25 cellular contexts compared by ENCODE assay signal in the genomic region with DNA sequence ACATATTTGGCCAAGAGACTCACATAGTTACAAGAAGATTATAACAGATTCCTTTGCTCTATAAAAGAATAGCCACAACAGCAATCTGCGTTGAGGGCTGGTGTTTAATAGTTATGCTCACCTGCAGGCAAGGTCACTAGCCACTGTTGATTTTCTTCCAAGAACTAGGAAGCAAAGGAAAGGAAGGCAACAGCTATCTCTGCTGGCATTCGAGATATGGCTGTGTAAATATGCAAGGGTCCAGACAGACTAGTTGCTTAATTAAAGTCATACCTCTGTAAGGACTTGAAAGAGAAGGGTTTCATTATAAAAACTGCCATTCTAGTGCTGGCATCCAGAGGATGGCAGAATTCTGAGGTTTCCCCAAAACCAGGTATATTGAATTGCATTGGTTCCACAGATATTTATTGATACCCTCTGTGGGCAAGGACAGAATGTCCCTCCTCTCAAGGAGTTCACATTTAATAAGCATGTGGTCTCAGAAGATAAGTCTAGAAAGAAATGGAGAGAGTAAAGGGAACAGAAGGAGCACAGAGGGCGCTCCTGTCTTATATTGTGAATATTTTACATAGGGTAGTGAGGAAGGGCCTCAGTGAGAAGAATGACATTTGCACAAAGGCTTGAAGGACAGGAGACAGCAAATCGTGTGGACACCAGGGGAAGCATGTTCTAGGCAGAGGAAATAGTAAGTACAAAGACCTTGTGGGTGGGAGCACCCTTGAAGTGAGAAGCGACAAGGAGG. TPM values are rescaled to one million over a fixed set of nuclear protein-coding genes. Genes with fewer than 3 reads are reported as not detected.
DNase-seq lines count a peak whose midpoint lies in the region; ATAC-seq, FAIRE-seq and TF ChIP-seq lines count a peak whose summit lies in the region.
"Had no signal": no experiment of that assay in that cellular context is flagged by ENCODE, and none has a peak within 500 bp of the region (broad histone marks: within the 10 kb centered on the region; RNA-seq: fewer than 3 reads in every experiment).

No MANE protein-coding gene starts in this region.

- H3K9ac ChIP-seq in HepG2 (ENCODE audit: insufficient read depth, low read depth, low read length) (no peak overlapping the region), K562 (ENCODE audit: insufficient read depth in 1 of 2, low read depth in 2 of 2, low read length in 2 of 2) (no peak overlapping the region), mesendoderm (ENCODE audit: low read length) (no peak overlapping the region)

- H2AFZ ChIP-seq in HepG2 (ENCODE audit: low read length) (no peak overlapping the region), K562 (ENCODE audit: low read depth, low read length) (no peak overlapping the region)

- H4K20me1 ChIP-seq in HepG2 (ENCODE audit: insufficient read depth, low read length) (no peaks in the 10 kb centered on the region), K562 (replicated peaks; ENCODE audit: control insufficient read depth, insufficient read depth, low read length) (peaks cover 6% of the 10 kb centered on the region; the same call in 1 of the 2 replicates)
- H4K20me1 ChIP-seq: BLaER1 had no signal

- H4K5ac ChIP-seq in mesendoderm (ENCODE audit: low read length): no peak overlapping the region

- no peak overlapping the region for H2BK15ac ChIP-seq in mesendoderm (replicated peaks; ENCODE audit: low read depth)

- H3K79me2 ChIP-seq in HepG2 (ENCODE audit: insufficient read depth, low read length) (peaks cover 3% of the 10 kb centered on the region), K562 (ENCODE audit: control insufficient read depth, insufficient read depth, low read length) (no peaks in the 10 kb centered on the region), mesendoderm (ENCODE audit: control insufficient read depth, insufficient read depth, low read length) (no peaks in the 10 kb centered on the region)

- no peak overlapping the region for H4K8ac ChIP-seq in mesendoderm (ENCODE audit: low read depth, low read length)

- peaks cover 11% of the 10 kb centered on the region for H3K27me3 Mint-ChIP-seq in activated T-cell treated with anti-CD3 and anti-CD28 coated beads, Interleukin-2, amount 50 U/mL, for 24 hours

- no peaks in the 10 kb centered on the region for H3K36me3 Mint-ChIP-seq in activated T-cell treated with anti-CD3 and anti-CD28 coated beads, Interleukin-2, amount 50 U/mL, for 24 hours (ENCODE audit: low read depth)

- POLR2A ChIA-PET in HepG2 (lab: Yijun Ruan, JAX) (no interaction called here), K562 (lab: Yijun Ruan, JAX) (interaction anchor here (0.6 to 1.1 kb wide), 2 partner anchors 12 to 30 kb away, joined by 3 to 4 read pairs; no protein-coding TSS in a partner anchor)

- H3K9me3 ChIP-seq in HepG2 (ENCODE audit: low read length) (no peaks in the 10 kb centered on the region), right lobe of liver (no peaks in the 10 kb centered on the region), K562 (replicated peaks; ENCODE audit: control insufficient read depth, insufficient read depth, low read depth, low read length) (no peaks in the 10 kb centered on the region)
- H3K9me3 ChIP-seq: BLaER1, HAP-1 had no signal

- ATAC-seq in HepG2 (no peak), right lobe of liver (no peak), K562 (peak; percentile 84), HG02759 (IDR thresholded peaks at IDR 0.05; ENCODE audit: unreplicated experiment) (no peak)

- H3K4ac ChIP-seq in mesendoderm (ENCODE audit: low read depth, low read length): no peak overlapping the region

- H3K27ac ChIP-seq in HepG2 (ENCODE audit: extremely low read length, insufficient read depth, low read length) (no peak overlapping the region), right lobe of liver (no peak overlapping the region), K562 (ENCODE audit: extremely low read depth, low read depth, low read length) (no peak overlapping the region), mesendoderm (ENCODE audit: low read depth, low read length) (no peak overlapping the region)
- H3K27ac ChIP-seq: BLaER1, RWPE1 had no signal

- H3K4me1 ChIP-seq in HepG2 (ENCODE audit: insufficient read depth, low read length) (peaks cover 41% of the 10 kb centered on the region), right lobe of liver (peaks cover 0 to under 1% (median 0%) of the 10 kb centered on the region in 4 donors), K562 (replicated peaks in 1 of 2; ENCODE audit: control insufficient read depth in 2 of 2, insufficient read depth in 2 of 2, low read length in 2 of 2) (peaks cover under 1 to 3% of the 10 kb centered on the region in 2 experiments; a peak in 4 of 5 replicates), mesendoderm (ENCODE audit: control insufficient read depth, low read depth, low read length) (no peaks in the 10 kb centered on the region)
- H3K4me1 ChIP-seq: HAP-1 had no signal

- CTCF ChIA-PET in HepG2 (lab: Yijun Ruan, JAX; ENCODE audit: low intra/inter-chr PET ratio, low total read pairs) (interaction anchor here (0.7 kb wide), 1 partner anchor 15 kb away, joined by 3 read pairs; no protein-coding TSS in a partner anchor), K562 (lab: Yijun Ruan, JAX; ENCODE audit: low intra/inter-chr PET ratio) (interaction anchor here (0.5 to 1.6 kb wide), 5 partner anchors 48 to 424 kb away, joined by 3 to 5 read pairs (median 4); no protein-coding TSS in a partner anchor)

- H2BK5ac ChIP-seq in mesendoderm (ENCODE audit: low read length): no peak overlapping the region

- TF ChIP-seq POLR2A in HepG2 (IDR thresholded peaks at IDR 0.05; ENCODE audit: insufficient read depth in 1 of 2, low read depth in 2 of 2, low read length in 2 of 2) (no peak), right lobe of liver (IDR thresholded peaks at IDR 0.05) (no peak), K562 (conservative IDR thresholded peaks at IDR 0.05) (no peak)

- no peak overlapping the region for H3K4me3 ChIP-seq in HepG2 (replicated peaks in 1 of 3; ENCODE audit: insufficient read depth in 1 of 3, low read depth in 2 of 3, low read length in 3 of 3)
- H3K4me3 ChIP-seq in right lobe of liver: no peak overlapping the region
- H3K4me3 ChIP-seq in K562: no peak overlapping the region
- H3K4me3 ChIP-seq in mesendoderm (ENCODE audit: low read length): no peak overlapping the region
- H3K4me3 ChIP-seq: GM12878, HAP-1 had no signal

- peaks cover 6% of the 10 kb centered on the region for H3K4me1 Mint-ChIP-seq in activated T-cell treated with anti-CD3 and anti-CD28 coated beads, Interleukin-2, amount 50 U/mL, for 24 hours (ENCODE audit: low read depth)

- no peak overlapping the region for H3K23ac ChIP-seq in mesendoderm (ENCODE audit: low read length)

- no peak overlapping the region for H3K27ac Mint-ChIP-seq in activated T-cell treated with anti-CD3 and anti-CD28 coated beads, Interleukin-2, amount 50 U/mL, for 24 hours
- H3K27ac Mint-ChIP-seq: CD4-positive, alpha-beta T cell had no signal

- no peaks in the 10 kb centered on the region for H3K79me1 ChIP-seq in mesendoderm (ENCODE audit: low read length)

- H3K56ac ChIP-seq in mesendoderm (ENCODE audit: low read length): no peak overlapping the region

- H3K9me3 Mint-ChIP-seq in activated T-cell treated with anti-CD3 and anti-CD28 coated beads, Interleukin-2, amount 50 U/mL, for 24 hours: no peaks in the 10 kb centered on the region
- H3K9me3 Mint-ChIP-seq: CD4-positive, alpha-beta T cell had no signal

- H3K27me3 ChIP-seq in HepG2 (ENCODE audit: control insufficient read depth in 1 of 2, insufficient read depth in 2 of 2, low read length in 2 of 2) (no peaks in the 10 kb centered on the region; a peak in 1 of 5 replicates), right lobe of liver (no peaks in the 10 kb centered on the region), K562 (ENCODE audit: control insufficient read depth in 2 of 2, insufficient read depth in 2 of 2, low read length in 2 of 2) (peaks cover 31% of the 10 kb centered on the region in 2 experiments), mesendoderm (ENCODE audit: insufficient read depth, low read length, poor library complexity) (peaks cover 4% of the 10 kb centered on the region)

- TF ChIP-seq EP300 in HepG2 (IDR thresholded peaks at IDR 0.05; ENCODE audit: low read depth in 2 of 2, low read length in 2 of 2) (no peak), HepG2 (CRISPR knock-in tag; IDR thresholded peaks at IDR 0.05; ENCODE audit: borderline replicate concordance) (no peak), K562 (IDR thresholded peaks at IDR 0.05; ENCODE audit: low read length) (no peak; the same call in 1 of the 2 replicates)

- FAIRE-seq in HepG2 (lab: Jason Lieb, UNC) (peak; percentile 28), K562 (lab: Jason Lieb, UNC) (peak; percentile 6)
- FAIRE-seq: GM12878 had no signal

- H3K4me2 ChIP-seq in HepG2 (ENCODE audit: low read depth, low read length) (no peak overlapping the region), K562 (ENCODE audit: insufficient read depth, low read length) (no peak overlapping the region), mesendoderm (ENCODE audit: low read length) (no peak overlapping the region)

- intact Hi-C loops in HepG2 (cut with micrococcal nuclease; ENCODE audit: unreplicated experiment) (no loop called here), right lobe of liver (cut with DNase I) (no loop called here), K562 (cut with micrococcal nuclease) (loop anchor here (2.0 to 5.0 kb wide), 2 partner anchors 15 to 119 kb away; no protein-coding TSS in a partner anchor)

- H2AK5ac ChIP-seq in mesendoderm (ENCODE audit: low read length): no peak overlapping the region

- in situ Hi-C loops in HepG2 (cut with HindIII; ENCODE audit: extremely low pct_ligation_motif_present, low pct_unique_long_range_greater_than_20kb): no loop called here
- in situ Hi-C loops in K562 (cut with MboI): no loop called here

- H3K9me1 ChIP-seq in K562 (ENCODE audit: control insufficient read depth, insufficient read depth, low read length): no peaks in the 10 kb centered on the region

- WGBS in HepG2 (ENCODE audit: low lambda C conversion rate): 54% methylated on average over 5 of the region's 5 CpGs
- WGBS in right lobe of liver (ENCODE audit: insufficient coverage, low coverage, low lambda C conversion rate, missing lambda C conversion rate): 61% methylated on average over 4 of the region's 5 CpGs
- WGBS in K562 (ENCODE audit: insufficient coverage, low coverage, missing lambda C conversion rate): 6% methylated on average over 5 of the region's 5 CpGs
- WGBS in mesendoderm (ENCODE audit: extremely low coverage, insufficient coverage, low lambda C conversion rate): no CpG with 5 or more reads among the region's 5 CpGs

- H3K4me3 Mint-ChIP-seq in activated T-cell treated with anti-CD3 and anti-CD28 coated beads, Interleukin-2, amount 50 U/mL, for 24 hours: no peak overlapping the region
- H3K4me3 Mint-ChIP-seq: CD4-positive, alpha-beta T cell had no signal

- TF ChIP-seq CTCF in HepG2 (CRISPR knock-in tag; IDR thresholded peaks at IDR 0.05) (no peak), right lobe of liver (IDR thresholded peaks at IDR 0.05) (no peak), K562 (IDR thresholded peaks at IDR 0.05 in 2 of 3, conservative IDR thresholded peaks at IDR 0.05 in 1 of 3; ENCODE audit: insufficient read depth in 2 of 3, low read depth in 1 of 3, low read length in 3 of 3) (peak; percentile 30 to 69 (median 45); a peak in 3 of 6 replicates)

- TF ChIP-seq RAD21 in HepG2 (CRISPR knock-in tag; IDR thresholded peaks at IDR 0.05): no peak
- TF ChIP-seq RAD21 in K562 (CRISPR knock-in tag; conservative IDR thresholded peaks at IDR 0.05 in 1 of 2, IDR thresholded peaks at IDR 0.05 in 1 of 2): peak; percentile 33 to 65

- DNase-seq in HepG2 (ENCODE audit: low spot score) (no peak), right lobe of liver (no peak), OCI-M1 (lab: John Stamatoyannopoulos, UW) (peak; percentile 78), K562 (ENCODE audit: extremely low read depth in 1 of 4, low spot score in 3 of 4) (peak in 3 of 4 experiments; percentile 27 to 39 (median 30)), mesendoderm (no peak)
- no peak for DNase-seq in activated T-cell treated with anti-CD3 and anti-CD28 coated beads, Interleukin-2, amount 50 U/mL, for 24 hours
- no peak for DNase-seq in activated CD4-positive, alpha-beta T cell treated with anti-CD3 and anti-CD28 coated beads, Interleukin-2, amount 50 U/mL, for 48 hours
- DNase-seq: 8988T; CD4-positive, alpha-beta T cell; DMS53; EL; GDM1; GOT3; NCI-H1105; NCI-H146; NCI-H1930; NCI-H446; NCI-H524 treated with DMSO at 0.1 percent for 48 hours; NCI-H774; SHP77 had no signal

- H2BK120ac ChIP-seq in mesendoderm (ENCODE audit: low read depth, low read length): no peak overlapping the region

- H3K36me3 ChIP-seq in HepG2 (replicated peaks in 1 of 2; ENCODE audit: control insufficient read depth in 1 of 2, insufficient read depth in 2 of 2, low read length in 2 of 2): no peaks in the 10 kb centered on the region
- no peaks in the 10 kb centered on the region for H3K36me3 ChIP-seq in right lobe of liver
- H3K36me3 ChIP-seq in K562 (ENCODE audit: control insufficient read depth, insufficient read depth, low read length): no peaks in the 10 kb centered on the region
- no peaks in the 10 kb centered on the region for H3K36me3 ChIP-seq in mesendoderm (ENCODE audit: control insufficient read depth, insufficient read depth, low read length)
- H3K36me3 ChIP-seq: BLaER1, HAP-1 had no signal

- no TSS peak for BruUV-seq in HepG2 (replicated peaks; lab: Mats Ljungman, UMichigan)
- no TSS peak for BruUV-seq in K562 (replicated peaks; lab: Mats Ljungman, UMichigan)

- no peak overlapping the region for H3K18ac ChIP-seq in mesendoderm (ENCODE audit: low read length)

RNA-seq across cellular contexts. Expression of a gene that starts 23.6 kb away (rescaled TPM):
- 10.8 and 11.4 TPM in 2 replicates for total RNA-seq in HepG2 (2016; rRNA removed; fragmentation: Illumina TruSeq; extraction: Trizol)
- 0.40 and 1.1 TPM in 2 replicates for total RNA-seq in HepG2 (2016; cell fraction: cytosol; rRNA removed; fragmentation: Illumina TruSeq; extraction: Trizol; ENCODE audit: low read depth)
- total RNA-seq in HepG2 (2016; cell fraction: insoluble cytoplasmic fraction; rRNA removed; fragmentation: Illumina TruSeq; extraction: Trizol): 7.3 and 13.7 TPM in 2 replicates
- 3.9 and 4.0 TPM in 2 replicates for total RNA-seq in HepG2 (2016; cell fraction: membrane; rRNA removed; fragmentation: Illumina TruSeq; extraction: Trizol)
- 16.8 and 17.2 TPM in 2 replicates for total RNA-seq in HepG2 (2016; cell fraction: nucleus; rRNA removed; fragmentation: Illumina TruSeq; extraction: Trizol)
- 5.3 and 6.4 TPM in 2 replicates for polyA plus RNA-seq in HepG2 (2011; rRNA removed)
- 2.2 TPM in 2 replicates for polyA plus RNA-seq in HepG2 (2011; cell fraction: cytosol; rRNA removed)
- polyA plus RNA-seq in HepG2 (2011; cell fraction: nucleus; rRNA removed): 18.8 and 20.9 TPM in 2 replicates
- polyA plus RNA-seq in HepG2 (2012): 6.1 and 6.4 TPM in 2 replicates
- polyA plus RNA-seq in HepG2 (2016; cell fraction: cytosol; fragmentation: Illumina TruSeq; extraction: Trizol; ENCODE audit: low read depth): 0.33 and 0.35 TPM in 2 replicates
- 5.7 and 9.8 TPM in 2 replicates for polyA plus RNA-seq in HepG2 (2016; cell fraction: insoluble cytoplasmic fraction; fragmentation: Illumina TruSeq; extraction: Trizol; ENCODE audit: low read depth)
- 1.2 and 1.6 TPM in 2 replicates for polyA plus RNA-seq in HepG2 (2016; cell fraction: membrane; fragmentation: Illumina TruSeq; extraction: Trizol; ENCODE audit: low read depth)
- 24.1 and 24.3 TPM in 2 replicates for polyA plus RNA-seq in HepG2 (2016; cell fraction: nucleus; fragmentation: Illumina TruSeq; extraction: Trizol; ENCODE audit: insufficient read depth, low read depth)
- 5.2 and 11.2 TPM in 2 replicates for polyA minus RNA-seq in HepG2 (2011; rRNA and poly(A)+ RNA removed; ENCODE audit: low replicate concordance)
- polyA minus RNA-seq in HepG2 (2011; cell fraction: cytosol; rRNA and poly(A)+ RNA removed): 3.2 and 7.6 TPM in 2 replicates
- 11.1 and 11.8 TPM in 2 replicates for polyA minus RNA-seq in HepG2 (2011; cell fraction: nucleus; rRNA and poly(A)+ RNA removed)
- total RNA-seq in right lobe of liver: 10 to 100 TPM; 16.6 to 31.1 (median 22.1) TPM
- 0.09 and 0.14 TPM in 2 replicates for total RNA-seq in K562 (2011; cell fraction: chromatin; rRNA removed; ENCODE audit: low replicate concordance)
- total RNA-seq in K562 (2011; cell fraction: nucleolus; rRNA removed): 0.17 TPM in 1 of 2 replicates, not detected in the other
- total RNA-seq in K562 (2011; cell fraction: nucleoplasm; rRNA removed): 0.15 TPM in 1 of 2 replicates, not detected in the other
- not detected in 2 replicates for total RNA-seq in K562 (2014; rRNA removed)
- total RNA-seq in K562 (2014; rRNA removed; fragmentation: Illumina TruSeq; extraction: Trizol): not detected in 2 replicates
- 0.04 and 0.34 TPM in 2 replicates for total RNA-seq in K562 (2015; rRNA removed; fragmentation: Illumina TruSeq; extraction: Trizol)
- total RNA-seq in K562 (2021): 0.29 and 0.33 TPM in 2 replicates
- polyA plus RNA-seq in K562 (2011; rRNA removed): 0.01 TPM in 2 replicates
- 0.01 TPM in 1 of 2 replicates, not detected in the other for polyA plus RNA-seq in K562 (2011; cell fraction: cytosol; rRNA removed)
- polyA plus RNA-seq in K562 (2011; cell fraction: nucleus; rRNA removed): 0.06 and 0.24 TPM in 2 replicates
- polyA plus RNA-seq in K562 (2012): 0.21 and 0.35 TPM in 2 replicates
- polyA plus RNA-seq in K562 (2014; fragmentation: Illumina TruSeq; extraction: Trizol): not detected in 2 replicates
- polyA plus RNA-seq in K562 (2014; fragmentation: Nextera tagmentation; extraction: Ambion mirVana): under 1 TPM in 1 of 2 experiments, not detected in 1; under 0.01 TPM
- polyA plus RNA-seq in K562 (2014; rRNA removed): 0.01 TPM in 1 of 2 replicates, not detected in the other
- 0.04 and 0.06 TPM in 2 replicates for polyA minus RNA-seq in K562 (2011; rRNA and poly(A)+ RNA removed)
- polyA minus RNA-seq in K562 (2011; cell fraction: cytosol; rRNA and poly(A)+ RNA removed): not detected in 2 replicates
- polyA minus RNA-seq in K562 (2011; cell fraction: nucleus; rRNA and poly(A)+ RNA removed): under 0.01 and 0.11 TPM in 2 replicates
- 1.3 TPM for polyA plus RNA-seq in mesendoderm (2013, experiment 1 of 2)
- polyA plus RNA-seq in mesendoderm (2013, experiment 2 of 2): 1.2 TPM

RNA-seq across cellular contexts. Expression of a gene that starts 28.3 kb away (rescaled TPM):
- total RNA-seq in HepG2 (2016; rRNA removed; fragmentation: Illumina TruSeq; extraction: Trizol): 20.1 and 23.8 TPM in 2 replicates
- 2.1 and 2.7 TPM in 2 replicates for total RNA-seq in HepG2 (2016; cell fraction: cytosol; rRNA removed; fragmentation: Illumina TruSeq; extraction: Trizol; ENCODE audit: low read depth)
- total RNA-seq in HepG2 (2016; cell fraction: insoluble cytoplasmic fraction; rRNA removed; fragmentation: Illumina TruSeq; extraction: Trizol): 19.9 and 23.3 TPM in 2 replicates
- total RNA-seq in HepG2 (2016; cell fraction: membrane; rRNA removed; fragmentation: Illumina TruSeq; extraction: Trizol): 9.2 and 10.4 TPM in 2 replicates
- 29.0 and 33.5 TPM in 2 replicates for total RNA-seq in HepG2 (2016; cell fraction: nucleus; rRNA removed; fragmentation: Illumina TruSeq; extraction: Trizol)
- polyA plus RNA-seq in HepG2 (2011; rRNA removed): 12.7 and 13.4 TPM in 2 replicates
- 9.5 and 11.8 TPM in 2 replicates for polyA plus RNA-seq in HepG2 (2011; cell fraction: cytosol; rRNA removed)
- 12.8 and 14.2 TPM in 2 replicates for polyA plus RNA-seq in HepG2 (2011; cell fraction: nucleus; rRNA removed)
- 13.8 and 16.0 TPM in 2 replicates for polyA plus RNA-seq in HepG2 (2012)
- 1.2 and 1.4 TPM in 2 replicates for polyA plus RNA-seq in HepG2 (2016; cell fraction: cytosol; fragmentation: Illumina TruSeq; extraction: Trizol; ENCODE audit: low read depth)
- 15.8 and 16.0 TPM in 2 replicates for polyA plus RNA-seq in HepG2 (2016; cell fraction: insoluble cytoplasmic fraction; fragmentation: Illumina TruSeq; extraction: Trizol; ENCODE audit: low read depth)
- polyA plus RNA-seq in HepG2 (2016; cell fraction: membrane; fragmentation: Illumina TruSeq; extraction: Trizol; ENCODE audit: low read depth): 3.3 and 3.6 TPM in 2 replicates
- polyA plus RNA-seq in HepG2 (2016; cell fraction: nucleus; fragmentation: Illumina TruSeq; extraction: Trizol; ENCODE audit: insufficient read depth, low read depth): 30.8 and 34.1 TPM in 2 replicates
- polyA minus RNA-seq in HepG2 (2011; rRNA and poly(A)+ RNA removed; ENCODE audit: low replicate concordance): 29.5 and 115 TPM in 2 replicates
- 25.9 and 34.1 TPM in 2 replicates for polyA minus RNA-seq in HepG2 (2011; cell fraction: cytosol; rRNA and poly(A)+ RNA removed)
- polyA minus RNA-seq in HepG2 (2011; cell fraction: nucleus; rRNA and poly(A)+ RNA removed): 43.4 and 52.2 TPM in 2 replicates
- 10 to 100 TPM; 28.6 to 43.6 (median 34.3) TPM for total RNA-seq in right lobe of liver
- 89.5 and 106 TPM in 2 replicates for total RNA-seq in K562 (2011; cell fraction: chromatin; rRNA removed; ENCODE audit: low replicate concordance)
- 92.1 and 92.6 TPM in 2 replicates for total RNA-seq in K562 (2011; cell fraction: nucleolus; rRNA removed)
- total RNA-seq in K562 (2011; cell fraction: nucleoplasm; rRNA removed): 106 and 121 TPM in 2 replicates
- total RNA-seq in K562 (2014; rRNA removed): 30.8 and 32.3 TPM in 2 replicates
- total RNA-seq in K562 (2014; rRNA removed; fragmentation: Illumina TruSeq; extraction: Trizol): 42.2 and 45.5 TPM in 2 replicates
- 30.6 and 32.4 TPM in 2 replicates for total RNA-seq in K562 (2015; rRNA removed; fragmentation: Illumina TruSeq; extraction: Trizol)
- 46.5 and 48.1 TPM in 2 replicates for total RNA-seq in K562 (2021)
- polyA plus RNA-seq in K562 (2011; rRNA removed): 24.6 and 27.0 TPM in 2 replicates
- polyA plus RNA-seq in K562 (2011; cell fraction: cytosol; rRNA removed): 19.2 and 23.1 TPM in 2 replicates
- polyA plus RNA-seq in K562 (2011; cell fraction: nucleus; rRNA removed): 18.4 and 20.5 TPM in 2 replicates
- 15.8 and 22.5 TPM in 2 replicates for polyA plus RNA-seq in K562 (2012)
- polyA plus RNA-seq in K562 (2014; fragmentation: Illumina TruSeq; extraction: Trizol): 34.2 and 36.5 TPM in 2 replicates
- polyA plus RNA-seq in K562 (2014; fragmentation: Nextera tagmentation; extraction: Ambion mirVana): 10 to 100 TPM; 17.0 to 24.7 TPM
- 26.9 and 27.2 TPM in 2 replicates for polyA plus RNA-seq in K562 (2014; rRNA removed)
- 47.0 and 63.2 TPM in 2 replicates for polyA minus RNA-seq in K562 (2011; rRNA and poly(A)+ RNA removed)
- 38.7 and 39.2 TPM in 2 replicates for polyA minus RNA-seq in K562 (2011; cell fraction: cytosol; rRNA and poly(A)+ RNA removed)
- polyA minus RNA-seq in K562 (2011; cell fraction: nucleus; rRNA and poly(A)+ RNA removed): 36.5 and 72.2 TPM in 2 replicates
- polyA plus RNA-seq in mesendoderm (2013, experiment 1 of 2): 26.9 TPM
- 25.4 TPM for polyA plus RNA-seq in mesendoderm (2013, experiment 2 of 2)

Comparison
In these comparisons a context has a peak if more than half of its experiments do, and no peak if none do; other contexts are left out.
1. DNase-seq: peak in OCI-M1 (single experiment) and K562 (3 of 4); none in HepG2 (single experiment), right lobe of liver (0 of 3), activated T-cell treated with anti-CD3 and anti-CD28 coated beads, Interleukin-2, amount 50 U/mL, for 24 hours (single experiment), activated CD4-positive, alpha-beta T cell treated with anti-CD3 and anti-CD28 coated beads, Interleukin-2, amount 50 U/mL, for 48 hours (0 of 2) and mesendoderm (single experiment).
2. CTCF ChIP-seq: peak in K562 (3 of 3); none in HepG2 (single experiment) and right lobe of liver (0 of 4).